ENCODE assay signal across 8 cellular contexts in the genomic region with DNA sequence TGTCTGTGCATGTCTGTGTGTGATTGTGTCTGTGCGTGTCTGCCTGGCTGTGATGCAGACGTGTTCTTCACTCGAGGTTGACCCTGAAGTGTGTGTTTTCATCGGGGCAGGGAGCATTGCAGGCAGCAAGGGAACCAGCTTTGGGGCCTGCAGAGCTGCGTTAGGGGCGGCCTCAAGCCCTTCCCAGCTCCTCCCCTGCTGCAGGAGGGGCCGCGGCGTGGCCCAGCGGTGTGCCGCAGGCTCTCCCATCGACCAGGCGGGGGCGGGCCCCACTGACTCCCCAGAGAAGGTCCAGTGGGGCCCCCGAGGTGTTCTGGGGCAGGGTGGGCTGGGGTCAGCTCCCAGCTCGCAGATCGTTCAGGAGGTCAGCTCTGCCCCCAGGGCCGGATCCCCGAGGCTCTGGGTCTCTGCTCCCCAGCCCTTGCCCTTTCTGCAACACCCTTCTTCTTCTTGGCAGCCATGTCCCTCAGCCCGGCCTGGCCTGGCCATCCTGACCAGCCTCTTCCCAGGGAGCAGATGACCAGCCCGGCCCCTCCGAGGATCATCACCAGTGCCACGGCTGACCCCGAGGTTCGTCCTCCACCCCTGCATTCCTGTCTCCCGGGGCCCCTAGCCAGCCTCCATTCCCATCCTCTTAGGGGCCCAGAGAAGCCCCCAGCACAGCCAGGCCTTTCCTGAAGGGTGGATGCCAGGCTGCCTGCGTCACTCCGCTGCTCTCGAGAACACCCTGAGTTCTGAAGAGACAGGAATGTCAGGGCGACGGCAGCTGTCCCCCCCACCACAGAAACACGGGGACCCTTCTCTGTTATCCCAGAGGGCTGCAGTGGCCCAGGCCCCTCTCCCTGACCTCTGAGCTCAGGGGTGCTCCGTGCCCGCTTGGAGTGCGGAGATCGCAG. TPM values are rescaled to one million over a fixed set of nuclear protein-coding genes. Genes with fewer than 3 reads are reported as not detected.
DNase-seq lines count a peak whose midpoint lies in the region; ATAC-seq and TF ChIP-seq lines count a peak whose summit lies in the region.

No MANE protein-coding gene starts in this region.

- H3K27me3 ChIP-seq in RWPE2 (ENCODE audit: insufficient read depth, poor library complexity, severe bottlenecking) (no peaks in the 10 kb centered on the region), right cardiac atrium (ENCODE audit: control insufficient read depth, insufficient read depth) (no peaks in the 10 kb centered on the region)

- 40% methylated on average over 36 of the region's 36 CpGs for WGBS in right cardiac atrium

- peak; percentile 65 for ATAC-seq in activated CD4-positive, alpha-beta T cell treated with anti-CD3 and anti-CD28 coated beads for 36 hours
- ATAC-seq in RWPE2 (ENCODE audit: low read depth) (peak; percentile 44), right cardiac atrium (peak; percentile 65 to 66), GM19023 (IDR thresholded peaks at IDR 0.05; ENCODE audit: unreplicated experiment) (no peak), HG03378 (IDR thresholded peaks at IDR 0.05; ENCODE audit: unreplicated experiment) (no peak)

- H3K27ac Mint-ChIP-seq in activated CD4-positive, alpha-beta T cell treated with anti-CD3 and anti-CD28 coated beads for 36 hours = no peak overlapping the region
- no peak overlapping the region for H3K27ac Mint-ChIP-seq in activated CD4-positive, alpha-beta T cell treated with anti-CD3 and anti-CD28 coated beads, Interleukin-2, amount 10 ng/mL, durations not matched to agents 7 days and 5 days

- CTCF ChIA-PET in activated CD4-positive, alpha-beta T cell treated with anti-CD3 and anti-CD28 coated beads for 36 hours (lab: Charles Lee) = no interaction called here
- CTCF ChIA-PET in activated CD4-positive, alpha-beta T cell treated with anti-CD3 and anti-CD28 coated beads, Interleukin-2, amount 10 ng/mL, durations not matched to agents 7 days and 5 days (lab: Charles Lee) = interaction anchor here (0.6 kb wide), 1 partner anchor 164 kb away, joined by 4 read pairs; no protein-coding TSS in a partner anchor

- H3K27me3 Mint-ChIP-seq in activated CD4-positive, alpha-beta T cell treated with anti-CD3 and anti-CD28 coated beads for 36 hours = no peaks in the 10 kb centered on the region
- no peaks in the 10 kb centered on the region for H3K27me3 Mint-ChIP-seq in activated CD4-positive, alpha-beta T cell treated with anti-CD3 and anti-CD28 coated beads, Interleukin-2, amount 10 ng/mL, durations not matched to agents 7 days and 5 days

- no peaks in the 10 kb centered on the region for H3K4me1 Mint-ChIP-seq in activated CD4-positive, alpha-beta T cell treated with anti-CD3 and anti-CD28 coated beads for 36 hours
- no peaks in the 10 kb centered on the region for H3K4me1 Mint-ChIP-seq in activated CD4-positive, alpha-beta T cell treated with anti-CD3 and anti-CD28 coated beads, Interleukin-2, amount 10 ng/mL, durations not matched to agents 7 days and 5 days

- H3K36me3 Mint-ChIP-seq in activated CD4-positive, alpha-beta T cell treated with anti-CD3 and anti-CD28 coated beads for 36 hours (ENCODE audit: low read depth) = no peaks in the 10 kb centered on the region
- H3K36me3 Mint-ChIP-seq in activated CD4-positive, alpha-beta T cell treated with anti-CD3 and anti-CD28 coated beads, Interleukin-2, amount 10 ng/mL, durations not matched to agents 7 days and 5 days (ENCODE audit: low read depth) = no peaks in the 10 kb centered on the region

- H3K4me1 ChIP-seq in RWPE2 (ENCODE audit: insufficient read depth, poor library complexity, severe bottlenecking) (no peaks in the 10 kb centered on the region), right cardiac atrium (ENCODE audit: control insufficient read depth, insufficient read depth, low read length) (no peaks in the 10 kb centered on the region)

- H3K27ac ChIP-seq in RWPE2 (ENCODE audit: poor library complexity, severe bottlenecking) (no peak overlapping the region), right cardiac atrium (ENCODE audit: low read length) (no peak overlapping the region)

- intact Hi-C loops in activated CD4-positive, alpha-beta T cell treated with anti-CD3 and anti-CD28 coated beads for 36 hours (cut with DNase I, micrococcal nuclease) = no loop called here
- intact Hi-C loops in right cardiac atrium (cut with DNase I) = loop anchor here in 1 of 4 donors (10.0 kb wide), 1 partner anchor 137 kb away; no protein-coding TSS in a partner anchor

- no peak for TF ChIP-seq CTCF in RWPE2 (IDR thresholded peaks at IDR 0.05; ENCODE audit: poor library complexity, severe bottlenecking)

- H3K9me3 ChIP-seq in RWPE2 (ENCODE audit: severe bottlenecking) (no peaks in the 10 kb centered on the region), right cardiac atrium (ENCODE audit: control insufficient read depth, low read length) (no peaks in the 10 kb centered on the region)

- no peak overlapping the region for H3K4me3 Mint-ChIP-seq in activated CD4-positive, alpha-beta T cell treated with anti-CD3 and anti-CD28 coated beads for 36 hours
- no peak overlapping the region for H3K4me3 Mint-ChIP-seq in activated CD4-positive, alpha-beta T cell treated with anti-CD3 and anti-CD28 coated beads, Interleukin-2, amount 10 ng/mL, durations not matched to agents 7 days and 5 days

- H3K4me3 ChIP-seq in RWPE2 (ENCODE audit: severe bottlenecking) = no peak overlapping the region
- H3K4me3 ChIP-seq in right cardiac atrium (ENCODE audit: low read length) = no peak overlapping the region

- H3K9me3 Mint-ChIP-seq in activated CD4-positive, alpha-beta T cell treated with anti-CD3 and anti-CD28 coated beads for 36 hours (ENCODE audit: low read depth) = no peaks in the 10 kb centered on the region
- H3K9me3 Mint-ChIP-seq in activated CD4-positive, alpha-beta T cell treated with anti-CD3 and anti-CD28 coated beads, Interleukin-2, amount 10 ng/mL, durations not matched to agents 7 days and 5 days = no peaks in the 10 kb centered on the region

- POLR2A ChIA-PET in activated CD4-positive, alpha-beta T cell treated with anti-CD3 and anti-CD28 coated beads for 36 hours (lab: Charles Lee) = no interaction called here
- POLR2A ChIA-PET in activated CD4-positive, alpha-beta T cell treated with anti-CD3 and anti-CD28 coated beads, Interleukin-2, amount 10 ng/mL, durations not matched to agents 7 days and 5 days (lab: Charles Lee) = no interaction called here

- no peaks in the 10 kb centered on the region for H3K36me3 ChIP-seq in RWPE2 (ENCODE audit: low read depth)

- peak; percentile 38 for DNase-seq in activated CD4-positive, alpha-beta T cell treated with anti-CD3 and anti-CD28 coated beads for 36 hours
- DNase-seq in activated CD4-positive, alpha-beta T cell treated with anti-CD3 and anti-CD28 coated beads, Interleukin-2, amount 10 ng/mL, durations not matched to agents 7 days and 5 days = no peak
- DNase-seq in RWPE2 (ENCODE audit: low spot score) = no peak
- peak; percentile 45 to 81 (median 73) for DNase-seq in right cardiac atrium
- DNase-seq in stromal cell of bone marrow (ENCODE audit: low read depth) = peak; percentile 18
- no peak for DNase-seq in inferior parietal cortex (ENCODE audit: extremely low spot score)

RNA-seq across cellular contexts. Expression of gene KLHL30, which starts 11.1 kb away (rescaled TPM):
- total RNA-seq in activated CD4-positive, alpha-beta T cell treated with anti-CD3 and anti-CD28 coated beads for 36 hours = not detected
- not detected for total RNA-seq in activated CD4-positive, alpha-beta T cell treated with anti-CD3 and anti-CD28 coated beads, Interleukin-2, amount 10 ng/mL, durations not matched to agents 7 days and 5 days
- total RNA-seq in right cardiac atrium = 10 to 100 TPM; 16.9 to 34.4 (median 23.8) TPM
- polyA plus RNA-seq in right cardiac atrium = 15.9 TPM

RNA-seq across cellular contexts. Expression of gene ESPNL, which starts 27.3 kb away (rescaled TPM):
- total RNA-seq in activated CD4-positive, alpha-beta T cell treated with anti-CD3 and anti-CD28 coated beads for 36 hours = under 1 TPM; 0.16 to 0.21 TPM
- total RNA-seq in activated CD4-positive, alpha-beta T cell treated with anti-CD3 and anti-CD28 coated beads, Interleukin-2, amount 10 ng/mL, durations not matched to agents 7 days and 5 days = under 1 TPM in 1 of 2 experiments, not detected in 1; 0.05 TPM
- under 1 TPM; 0.29 to 0.60 (median 0.56) TPM for total RNA-seq in right cardiac atrium
- polyA plus RNA-seq in right cardiac atrium = 0.79 TPM

RNA-seq across cellular contexts. Expression of gene ERFE, which starts 31.4 kb away (rescaled TPM):
- under 1 TPM; 0.07 to 0.39 TPM for total RNA-seq in activated CD4-positive, alpha-beta T cell treated with anti-CD3 and anti-CD28 coated beads for 36 hours
- not detected for total RNA-seq in activated CD4-positive, alpha-beta T cell treated with anti-CD3 and anti-CD28 coated beads, Interleukin-2, amount 10 ng/mL, durations not matched to agents 7 days and 5 days
- under 1 TPM in 3 of 4 donors, not detected in 1; 0.35 to 0.81 (median 0.69) TPM for total RNA-seq in right cardiac atrium
- polyA plus RNA-seq in right cardiac atrium = 0.16 TPM

Comparison
In these comparisons a context has a peak if more than half of its experiments do, and no peak if none do; other contexts are left out.
1. DNase-seq: peak in activated CD4-positive, alpha-beta T cell treated with anti-CD3 and anti-CD28 coated beads for 36 hours (single experiment), right cardiac atrium (3 of 3) and stromal cell of bone marrow (single experiment); none in activated CD4-positive, alpha-beta T cell treated with anti-CD3 and anti-CD28 coated beads, Interleukin-2, amount 10 ng/mL, durations not matched to agents 7 days and 5 days (single experiment), RWPE2 (single experiment) and inferior parietal cortex (single experiment).
2. ATAC-seq: peak in activated CD4-positive, alpha-beta T cell treated with anti-CD3 and anti-CD28 coated beads for 36 hours (single experiment), RWPE2 (single experiment) and right cardiac atrium (2 of 2); none in GM19023 (single experiment) and HG03378 (single experiment).
3. RNA of gene KLHL30, which starts 11.1 kb away (total RNA-seq): 16.9 to 34.4 TPM in right cardiac atrium; not detected in activated CD4-positive, alpha-beta T cell treated with anti-CD3 and anti-CD28 coated beads for 36 hours and not detected in activated CD4-positive, alpha-beta T cell treated with anti-CD3 and anti-CD28 coated beads, Interleukin-2, amount 10 ng/mL, durations not matched to agents 7 days and 5 days; every median in the first group is over 10 times any median in the second.